In the genomic region with DNA sequence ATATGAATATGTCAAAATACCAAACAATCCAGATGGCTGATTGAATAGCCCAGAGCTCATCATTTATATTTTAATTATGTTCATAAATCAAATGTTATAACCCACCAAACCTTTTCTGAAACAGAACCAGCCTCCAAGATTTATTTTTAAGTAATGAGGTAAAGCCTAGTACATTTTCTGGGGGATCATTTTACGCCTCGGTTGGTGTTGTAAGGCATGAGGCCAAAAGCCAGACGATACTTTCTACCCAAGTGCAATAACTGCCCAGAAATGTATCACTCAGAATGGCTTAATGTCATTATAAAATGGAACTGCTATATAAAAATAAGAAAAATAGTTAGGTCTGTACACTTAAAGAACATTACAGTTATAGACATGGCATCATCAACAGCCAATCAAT, we compare ENCODE assay signal across 25 cellular contexts.
"Had no signal": no experiment of that assay in that cellular context is flagged by ENCODE, and none has a peak within 500 bp of the region (broad histone marks: within the 10 kb centered on the region; RNA-seq: fewer than 3 reads in every experiment).

No MANE protein-coding gene starts in this region.

- H3K9me3 ChIP-seq: gastroesophageal sphincter, mucosa of descending colon, right lobe of liver, thyroid gland, upper lobe of right lung had no signal

- H3K4me1 ChIP-seq: right lobe of liver, upper lobe of right lung had no signal

- H3K27ac Mint-ChIP-seq: activated naive CD4-positive, alpha-beta T cell treated with anti-CD3 and anti-CD28 coated beads, Interleukin-2, amount 50 U/mL, for 72 hours; activated T-cell treated with anti-CD3 and anti-CD28 coated beads, Interleukin-2, amount 50 U/mL, for 24 hours; WTC11 had no signal

- H3K36me3 ChIP-seq: brain microvascular endothelial cell, gastroesophageal sphincter, right lobe of liver, thyroid gland, upper lobe of right lung had no signal

- DNase-seq: activated CD8-positive, alpha-beta memory T cell treated with anti-CD3 and anti-CD28 coated beads for 24 hours; activated CD8-positive, alpha-beta memory T cell treated with anti-CD3 and anti-CD28 coated beads, Interleukin-2, amount 50 U/mL, for 4 hours; activated T-cell treated with anti-CD3 and anti-CD28 coated beads, Interleukin-2, amount 50 U/mL, for 24 hours; aorta; brain microvascular endothelial cell; caudate nucleus; dermis blood vessel endothelial cell; effector CD8-positive, alpha-beta T cell; head of caudate nucleus; hypothalamus; mucosa of descending colon; naive thymus-derived CD4-positive, alpha-beta T cell; occipital lobe; right lobe of liver; stimulated activated CD4-positive, alpha-beta T cell treated with anti-CD3 and anti-CD28 coated beads, Interleukin-4, amount 100 ng/mL, for 4 hours; stimulated activated naive CD8-positive, alpha-beta T cell treated with anti-CD3 and anti-CD28 coated beads, Interleukin-15, Interleukin-2, amounts not matched to agents 100 U/mL and 50 U/mL, for 24 hours; substantia nigra; thyroid gland; upper lobe of right lung had no signal

- H3K4me2 ChIP-seq: smooth muscle cell had no signal

- H3K36me3 Mint-ChIP-seq: activated naive CD4-positive, alpha-beta T cell treated with anti-CD3 and anti-CD28 coated beads, Interleukin-2, amount 50 U/mL, for 72 hours; WTC11 had no signal

- H3K9me3 Mint-ChIP-seq: activated naive CD4-positive, alpha-beta T cell treated with anti-CD3 and anti-CD28 coated beads, Interleukin-2, amount 50 U/mL, for 72 hours; activated T-cell treated with anti-CD3 and anti-CD28 coated beads, Interleukin-2, amount 50 U/mL, for 24 hours; activated T-helper 17 cell treated with anti-CD3 and anti-CD28 coated beads, Interleukin-2, amount 50 U/mL, for 72 hours; neural crest cell; WTC11 had no signal

- H3K4me3 ChIP-seq: gastroesophageal sphincter, mucosa of descending colon, right lobe of liver, smooth muscle cell, thyroid gland, upper lobe of right lung had no signal

- H3K27ac ChIP-seq: brain microvascular endothelial cell, gastroesophageal sphincter, right lobe of liver, upper lobe of right lung had no signal

- H3K27me3 ChIP-seq: brain microvascular endothelial cell, gastroesophageal sphincter, right lobe of liver, thyroid gland, upper lobe of right lung had no signal

- H3K4me3 Mint-ChIP-seq: activated T-cell treated with anti-CD3 and anti-CD28 coated beads, Interleukin-2, amount 50 U/mL, for 24 hours; activated T-helper 17 cell treated with anti-CD3 and anti-CD28 coated beads, Interleukin-2, amount 50 U/mL, for 72 hours; naive thymus-derived CD4-positive, alpha-beta T cell; neural crest cell; WTC11 had no signal
